In the genomic region with DNA sequence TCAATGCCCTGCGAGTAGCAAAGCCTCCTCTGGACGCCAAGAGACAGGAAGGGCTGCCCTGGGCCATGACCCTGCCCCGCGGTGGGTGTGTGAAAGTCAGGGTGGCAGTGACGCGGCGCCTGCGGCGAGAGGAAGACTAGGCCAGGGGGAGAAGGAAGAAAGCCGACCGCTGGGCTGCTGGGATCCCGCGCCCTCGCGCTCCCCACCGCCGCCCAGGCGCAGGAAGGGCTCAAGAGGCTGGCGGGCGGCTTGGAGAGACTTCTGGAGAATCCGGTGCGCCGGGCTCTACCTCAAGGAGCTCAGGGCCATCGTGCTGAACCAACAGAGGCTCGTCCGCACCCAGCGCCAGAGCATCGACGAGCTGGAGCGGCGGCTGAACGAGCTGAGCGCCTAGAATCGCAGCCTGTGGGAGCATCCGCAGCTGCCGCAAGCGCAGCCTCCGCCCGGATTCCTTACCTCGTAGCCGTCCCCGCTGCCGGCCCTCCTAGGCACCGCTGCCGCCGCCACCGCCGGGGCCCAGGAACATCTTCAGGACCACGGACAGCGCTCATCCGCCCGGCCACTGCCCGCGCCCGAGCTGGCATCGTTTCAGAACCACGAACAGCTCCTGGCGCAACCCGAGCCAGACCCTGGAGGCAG, we compare ENCODE assay signal across 1 cellular context.
TF ChIP-seq lines count a peak whose summit lies in the region.

No MANE protein-coding gene starts in this region.

TF ChIP-seq in HEK293, 187 proteins besides CTCF, POLR2A, EP300 and RAD21 (continued from another document and continues in another):
- TF ChIP-seq PRDM10 (tag by site-specific recombination; IDR thresholded peaks at IDR 0.05) (no peak), ZNF529 (tag by site-specific recombination; IDR thresholded peaks at IDR 0.05; ENCODE audit: insufficient replicate concordance) (no peak), ZNF37A (tag by site-specific recombination; IDR thresholded peaks at IDR 0.05) (no peak), ZNF776 (tag by site-specific recombination; IDR thresholded peaks at IDR 0.05; ENCODE audit: borderline replicate concordance) (no peak), SALL2 (tag by site-specific recombination; IDR thresholded peaks at IDR 0.05; ENCODE audit: borderline replicate concordance) (no peak), PRDM1 (tag by site-specific recombination; IDR thresholded peaks at IDR 0.05) (no peak), ZNF398 (tag by site-specific recombination; IDR thresholded peaks at IDR 0.05) (no peak), KLF7 (tag by site-specific recombination; IDR thresholded peaks at IDR 0.05; ENCODE audit: borderline replicate concordance) (no peak), ZEB2 (tag by site-specific recombination; IDR thresholded peaks at IDR 0.05) (peak; percentile 50; the same call in 1 of the 2 replicates), PATZ1 (tag by site-specific recombination; IDR thresholded peaks at IDR 0.05) (0 out of 2 replicates have a peak, but pooled peaks have one; percentile 26), ZNF670 (tag by site-specific recombination; IDR thresholded peaks at IDR 0.05; ENCODE audit: low read depth) (no peak), ZNF548 (tag by site-specific recombination; IDR thresholded peaks at IDR 0.05) (no peak), ZNF416 (tag by site-specific recombination; IDR thresholded peaks at IDR 0.05) (no peak), ZBTB21 (tag by site-specific recombination; IDR thresholded peaks at IDR 0.05) (no peak), ZNF777 (tag by site-specific recombination; IDR thresholded peaks at IDR 0.05; ENCODE audit: borderline replicate concordance) (no peak), ZNF280D (tag by site-specific recombination; IDR thresholded peaks at IDR 0.05) (no peak), ZNF639 (tag by site-specific recombination; IDR thresholded peaks at IDR 0.05) (no peak), ZNF140 (tag by site-specific recombination; IDR thresholded peaks at IDR 0.05) (no peak), ZNF449 (tag by site-specific recombination; IDR thresholded peaks at IDR 0.05) (no peak), BCL11A (tag by site-specific recombination; IDR thresholded peaks at IDR 0.05; ENCODE audit: low read depth) (no peak), EGR2 (tag by site-specific recombination; IDR thresholded peaks at IDR 0.05; ENCODE audit: low read depth) (no peak), ZNF248 (tag by site-specific recombination; IDR thresholded peaks at IDR 0.05) (no peak), PRDM4 (tag by site-specific recombination; IDR thresholded peaks at IDR 0.05) (no peak), MZF1 (tag by site-specific recombination; IDR thresholded peaks at IDR 0.05; ENCODE audit: borderline replicate concordance) (no peak), ZNF843 (tag by site-specific recombination; IDR thresholded peaks at IDR 0.05) (no peak), ZNF558 (tag by site-specific recombination; IDR thresholded peaks at IDR 0.05) (no peak), ZNF302 (tag by site-specific recombination; IDR thresholded peaks at IDR 0.05; ENCODE audit: low read depth) (no peak), ZFP3 (tag by site-specific recombination; IDR thresholded peaks at IDR 0.05; ENCODE audit: low read depth) (no peak)
- TF ChIP-seq, protein P1, sequence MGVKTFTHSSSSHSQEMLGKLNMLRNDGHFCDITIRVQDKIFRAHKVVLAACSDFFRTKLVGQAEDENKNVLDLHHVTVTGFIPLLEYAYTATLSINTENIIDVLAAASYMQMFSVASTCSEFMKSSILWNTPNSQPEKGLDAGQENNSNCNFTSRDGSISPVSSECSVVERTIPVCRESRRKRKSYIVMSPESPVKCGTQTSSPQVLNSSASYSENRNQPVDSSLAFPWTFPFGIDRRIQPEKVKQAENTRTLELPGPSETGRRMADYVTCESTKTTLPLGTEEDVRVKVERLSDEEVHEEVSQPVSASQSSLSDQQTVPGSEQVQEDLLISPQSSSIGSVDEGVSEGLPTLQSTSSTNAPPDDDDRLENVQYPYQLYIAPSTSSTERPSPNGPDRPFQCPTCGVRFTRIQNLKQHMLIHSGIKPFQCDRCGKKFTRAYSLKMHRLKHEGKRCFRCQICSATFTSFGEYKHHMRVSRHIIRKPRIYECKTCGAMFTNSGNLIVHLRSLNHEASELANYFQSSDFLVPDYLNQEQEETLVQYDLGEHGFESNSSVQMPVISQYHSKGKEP (tag by site-specific recombination; IDR thresholded peaks at IDR 0.05), result no peak
- TF ChIP-seq, protein P2, sequence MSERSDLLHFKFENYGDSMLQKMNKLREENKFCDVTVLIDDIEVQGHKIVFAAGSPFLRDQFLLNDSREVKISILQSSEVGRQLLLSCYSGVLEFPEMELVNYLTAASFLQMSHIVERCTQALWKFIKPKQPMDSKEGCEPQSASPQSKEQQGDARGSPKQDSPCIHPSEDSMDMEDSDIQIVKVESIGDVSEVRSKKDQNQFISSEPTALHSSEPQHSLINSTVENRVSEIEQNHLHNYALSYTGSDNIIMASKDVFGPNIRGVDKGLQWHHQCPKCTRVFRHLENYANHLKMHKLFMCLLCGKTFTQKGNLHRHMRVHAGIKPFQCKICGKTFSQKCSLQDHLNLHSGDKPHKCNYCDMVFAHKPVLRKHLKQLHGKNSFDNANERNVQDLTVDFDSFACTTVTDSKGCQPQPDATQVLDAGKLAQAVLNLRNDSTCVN (tag by site-specific recombination; optimal IDR thresholded peaks at IDR 0.05), result peak; percentile 66
